In genomic region chr10:79404231-79404609, GRCh38 we compare ENCODE assay signal across 8 cellular contexts. TPM values are rescaled to one million over a fixed set of nuclear protein-coding genes. Genes with fewer than 3 reads are reported as not detected.
DNase-seq lines count a peak whose midpoint lies in the region; ATAC-seq and TF ChIP-seq lines count a peak whose summit lies in the region.

No MANE protein-coding gene starts in this region.

- peak; percentile 25 for ATAC-seq in body of pancreas
- no peak for ATAC-seq in natural killer cell treated with Interleukin-12 subunit alpha and Interleukin-12 subunit beta and Interleukin-15 and Interleukin-18, amount 100 ng/mL, for 72 hours
- ATAC-seq in GM19397 (IDR thresholded peaks at IDR 0.05; ENCODE audit: unreplicated experiment) = no peak

- H3K27ac ChIP-seq in HEK293 (ENCODE audit: extremely low read depth, low read depth, low read length) (no peak overlapping the region), body of pancreas (peak overlapping the region in 2 of 4 donors; percentile 57 to 60), iPS-20b (ENCODE audit: low read length) (no peak overlapping the region), spleen (peak overlapping the region in 7 of 8 donors; percentile 57 to 92 (median 82))

- no peak overlapping the region for H3K27ac Mint-ChIP-seq in natural killer cell treated with Interleukin-12 subunit alpha and Interleukin-12 subunit beta and Interleukin-15 and Interleukin-18, amount 100 ng/mL, for 72 hours

- peak overlapping the region; percentile 1; the same call in 1 of the 2 replicates for H3K9ac ChIP-seq in iPS-20b (ENCODE audit: low read depth, low read length)

- H3K4me3 ChIP-seq in HEK293 (ENCODE audit: low read depth, low read length) = no peak overlapping the region
- H3K4me3 ChIP-seq in body of pancreas = no peak overlapping the region
- H3K4me3 ChIP-seq in iPS-20b (ENCODE audit: low read length) = peak overlapping the region; percentile 44; the same call in 1 of the 2 replicates
- H3K4me3 ChIP-seq in spleen = peak overlapping the region in 1 of 8 donors; percentile 4

- TF ChIP-seq POLR2A in body of pancreas (IDR thresholded peaks at IDR 0.05) (no peak), spleen (IDR thresholded peaks at IDR 0.05) (no peak)

- 60 to 84% methylated on average over 5 to 7 of the region's 7 CpGs for WGBS in body of pancreas, 2 donors
- 21 to 42% (median 25%) methylated on average over 6 to 7 of the region's 7 CpGs for WGBS in spleen, 5 donors

- no peaks in the 10 kb centered on the region for H3K9me3 ChIP-seq in HEK293 (ENCODE audit: control insufficient read depth, insufficient read depth, low read depth, low read length)
- no peaks in the 10 kb centered on the region for H3K9me3 ChIP-seq in body of pancreas
- no peaks in the 10 kb centered on the region for H3K9me3 ChIP-seq in iPS-20b (ENCODE audit: insufficient read depth, low read depth, low read length)
- no peaks in the 10 kb centered on the region for H3K9me3 ChIP-seq in spleen

- intact Hi-C loops in body of pancreas (cut with DNase I) = no loop called here
- intact Hi-C loops in spleen (cut with DNase I; ENCODE audit: low total_unique reads) = no loop called here

- CTCF ChIA-PET in HEK293 (lab: Yijun Ruan, JAX) = interaction anchor here (1.4 to 1.9 kb wide), 2 partner anchors 29 to 63 kb away, joined by 4 to 5 read pairs; no protein-coding TSS in a partner anchor

- H3K4me3 Mint-ChIP-seq in natural killer cell treated with Interleukin-12 subunit alpha and Interleukin-12 subunit beta and Interleukin-15 and Interleukin-18, amount 100 ng/mL, for 72 hours = no peak overlapping the region

- H3K27me3 Mint-ChIP-seq in natural killer cell treated with Interleukin-12 subunit alpha and Interleukin-12 subunit beta and Interleukin-15 and Interleukin-18, amount 100 ng/mL, for 72 hours = no peaks in the 10 kb centered on the region

- peaks cover 0 to 13% of the 10 kb centered on the region in 2 donors for H3K4me1 Mint-ChIP-seq in natural killer cell treated with Interleukin-12 subunit alpha and Interleukin-12 subunit beta and Interleukin-15 and Interleukin-18, amount 100 ng/mL, for 72 hours (ENCODE audit: low read depth in 2 of 2)

- TF ChIP-seq CTCF in HEK293 (tag by site-specific recombination; IDR thresholded peaks at IDR 0.05) = no peak
- TF ChIP-seq CTCF in body of pancreas (IDR thresholded peaks at IDR 0.05) = no peak
- TF ChIP-seq CTCF in spleen (IDR thresholded peaks at IDR 0.05 in 8 of 11, conservative IDR thresholded peaks at IDR 0.05 in 3 of 11) = no peak

- H3K9me3 Mint-ChIP-seq in natural killer cell treated with Interleukin-12 subunit alpha and Interleukin-12 subunit beta and Interleukin-15 and Interleukin-18, amount 100 ng/mL, for 72 hours = no peaks in the 10 kb centered on the region

- H3K4me1 ChIP-seq in HEK293 (ENCODE audit: control insufficient read depth, insufficient read depth, low read length) = peaks cover 20% of the 10 kb centered on the region
- peaks cover 34% of the 10 kb centered on the region for H3K4me1 ChIP-seq in body of pancreas
- H3K4me1 ChIP-seq in iPS-20b (ENCODE audit: insufficient read depth, low read length) = peaks cover 25% of the 10 kb centered on the region; the same call in 1 of the 2 replicates
- peaks cover 59 to 99% (median 83%) of the 10 kb centered on the region in 6 donors for H3K4me1 ChIP-seq in spleen

- H3K27me3 ChIP-seq in body of pancreas (no peaks in the 10 kb centered on the region), iPS-20b (ENCODE audit: insufficient read depth, low read length) (no peaks in the 10 kb centered on the region; the same call in 1 of the 2 replicates), spleen (replicated peaks in 1 of 7) (peaks cover 0 to 5% (median 0%) of the 10 kb centered on the region in 7 donors)

- H3K36me3 Mint-ChIP-seq in natural killer cell treated with Interleukin-12 subunit alpha and Interleukin-12 subunit beta and Interleukin-15 and Interleukin-18, amount 100 ng/mL, for 72 hours = no peaks in the 10 kb centered on the region

- DNase-seq in body of pancreas (peak in 3 of 4 donors; percentile 32 to 54 (median 35)), spleen (peak; percentile 72), SIG-M5 (lab: John Stamatoyannopoulos, UW) (no peak)
- DNase-seq in natural killer cell treated with Interleukin-12 subunit alpha and Interleukin-12 subunit beta and Interleukin-15 and Interleukin-18, amount 100 ng/mL, for 72 hours (ENCODE audit: low spot score) = no peak
- DNase-seq in activated effector memory CD4-positive, alpha-beta T cell treated with anti-CD3 and anti-CD28 coated beads, Interleukin-2, amount 50 U/mL, for 16 hours = no peak

- H3K36me3 ChIP-seq in HEK293 (ENCODE audit: control insufficient read depth in 2 of 2, insufficient read depth in 1 of 2, low read length in 2 of 2) (no peaks in the 10 kb centered on the region), body of pancreas (replicated peaks in 1 of 2; ENCODE audit: insufficient read depth in 1 of 2, low read depth in 2 of 2) (no peaks in the 10 kb centered on the region), iPS-20b (ENCODE audit: insufficient read depth, low read depth, low read length) (no peaks in the 10 kb centered on the region), spleen (no peaks in the 10 kb centered on the region)

- POLR2A ChIA-PET in HEK293 (lab: Yijun Ruan, JAX) = no interaction called here

TF ChIP-seq in HEK293, 187 proteins besides CTCF, POLR2A, EP300 and RAD21 (continues in another document):
- no peak for TF ChIP-seq GLIS1 (tag by site-specific recombination; IDR thresholded peaks at IDR 0.05)
- no peak for TF ChIP-seq ZNF169 (tag by site-specific recombination; IDR thresholded peaks at IDR 0.05)
- TF ChIP-seq TRIM28 (IDR thresholded peaks at IDR 0.05; ENCODE audit: borderline replicate concordance, low read length) = peak; percentile 42; the same call in 1 of the 2 replicates
- no peak for TF ChIP-seq ZNF530 (tag by site-specific recombination; IDR thresholded peaks at IDR 0.05; ENCODE audit: low read depth)
- TF ChIP-seq WT1 (tag by site-specific recombination; IDR thresholded peaks at IDR 0.05) = 0 out of 2 replicates have a peak, but pooled peaks have one; percentile 18
- TF ChIP-seq KLF1 (tag by site-specific recombination; IDR thresholded peaks at IDR 0.05) = peak; percentile 59; the same call in 1 of the 2 replicates
- no peak for TF ChIP-seq ZBTB11 (tag by site-specific recombination; conservative IDR thresholded peaks at IDR 0.05; ENCODE audit: low read depth)
- TF ChIP-seq KLF10 (tag by site-specific recombination; IDR thresholded peaks at IDR 0.05) = no peak
- no peak for TF ChIP-seq MYNN (tag by site-specific recombination; IDR thresholded peaks at IDR 0.05; ENCODE audit: borderline replicate concordance)
- no peak for TF ChIP-seq ZNF302 (tag by site-specific recombination; IDR thresholded peaks at IDR 0.05; ENCODE audit: low read depth)

RNA-seq across cellular contexts. Expression of gene ZCCHC24, which starts 41.2 kb away (rescaled TPM):
- 10 to 100 TPM; 14.0 to 19.8 TPM for total RNA-seq in body of pancreas
- total RNA-seq in spleen = 10 to 100 TPM; 12.6 to 34.1 (median 27.1) TPM
- 10 to 100 TPM in 1 of 3 donors, 1 to 10 TPM in 2; 4.9 to 11.8 (median 5.8) TPM for polyA plus RNA-seq in spleen
- total RNA-seq in natural killer cell treated with Interleukin-12 subunit alpha and Interleukin-12 subunit beta and Interleukin-15 and Interleukin-18, amount 100 ng/mL, for 72 hours = 1 to 10 TPM in 1 of 2 donors, under 1 TPM in 1; 0.73 to 1.3 TPM

RNA-seq across cellular contexts. Expression of gene PPIF, which starts 57.0 kb away (rescaled TPM):
- total RNA-seq in body of pancreas = 10 to 100 TPM; 19.2 to 67.9 TPM
- 10 to 100 TPM; 65.0 to 99.3 (median 73.2) TPM for total RNA-seq in spleen
- 10 to 100 TPM; 29.2 to 66.9 (median 33.5) TPM for polyA plus RNA-seq in spleen
- total RNA-seq in natural killer cell treated with Interleukin-12 subunit alpha and Interleukin-12 subunit beta and Interleukin-15 and Interleukin-18, amount 100 ng/mL, for 72 hours = 100 to 1,000 TPM; 266 to 391 TPM

Comparison
In these comparisons a context has a peak if more than half of its experiments do, and no peak if none do; other contexts are left out.
1. H3K27ac ChIP-seq: peak in spleen (7 of 8); none in HEK293 (single experiment) and iPS-20b (single experiment).
2. DNase-seq: peak in body of pancreas (3 of 4) and spleen (single experiment); none in natural killer cell treated with Interleukin-12 subunit alpha and Interleukin-12 subunit beta and Interleukin-15 and Interleukin-18, amount 100 ng/mL, for 72 hours (single experiment), SIG-M5 (single experiment) and activated effector memory CD4-positive, alpha-beta T cell treated with anti-CD3 and anti-CD28 coated beads, Interleukin-2, amount 50 U/mL, for 16 hours (single experiment).
3. RNA of gene ZCCHC24, which starts 41.2 kb away (total RNA-seq): 12.6 to 34.1 TPM in spleen and 14.0 to 19.8 TPM in body of pancreas; 0.73 to 1.3 TPM in natural killer cell treated with Interleukin-12 subunit alpha and Interleukin-12 subunit beta and Interleukin-15 and Interleukin-18, amount 100 ng/mL, for 72 hours; every median in the first group is over 4 times any median in the second.